Comparison of ENCODE assay signal across 22 cellular contexts in genomic region chr12:48943221-48943620, GRCh38. TPM values are rescaled to one million over a fixed set of nuclear protein-coding genes. Genes with fewer than 3 reads are reported as not detected.
"Had no signal": no experiment of that assay in that cellular context is flagged by ENCODE, and none has a peak within 500 bp of the region (broad histone marks: within the 10 kb centered on the region; RNA-seq: fewer than 3 reads in every experiment).

No MANE protein-coding gene starts in this region.

- H3K27ac Mint-ChIP-seq: activated CD8-positive, alpha-beta T cell treated with anti-CD3 and anti-CD28 coated beads for 36 hours had no signal

- DNase-seq: activated CD4-positive, alpha-beta T cell treated with anti-CD3 and anti-CD28 coated beads for 36 hours; activated CD8-positive, alpha-beta T cell treated with anti-CD3 and anti-CD28 coated beads for 36 hours; activated effector memory CD4-positive, alpha-beta T cell treated with Interleukin-2 at 50 U/mL for 16 hours; activated naive CD4-positive, alpha-beta T cell treated with anti-CD3 and anti-CD28 coated beads, Interleukin-2, amount 50 U/mL, for 16 hours; activated T-cell treated with anti-CD3 and anti-CD28 coated beads, Interleukin-2, amount 50 U/mL, for 4 hours; colonic mucosa; gastrocnemius medialis; heart right ventricle; left cardiac atrium; lower lobe of right lung; sigmoid colon; stimulated activated CD4-positive, alpha-beta T cell treated with anti-CD3 and anti-CD28 coated beads, Interleukin-1b, Interleukin-23, amount 100 ng/mL, for 48 hours; stomach; T-helper 1 cell; T1000; testis; upper lobe of right lung had no signal

- H3K4me3 Mint-ChIP-seq: activated CD4-positive, alpha-beta T cell treated with anti-CD3 and anti-CD28 coated beads for 36 hours; activated CD8-positive, alpha-beta T cell treated with anti-CD3 and anti-CD28 coated beads for 36 hours; activated T-cell treated with anti-CD3 and anti-CD28 coated beads, Interleukin-2, amount 50 U/mL, for 4 hours had no signal

- H3K4me1 Mint-ChIP-seq: activated CD4-positive, alpha-beta T cell treated with anti-CD3 and anti-CD28 coated beads for 36 hours had no signal

- H3K4me1 ChIP-seq: lower lobe of right lung, pancreas, upper lobe of right lung had no signal

- H3K27me3 ChIP-seq: cardiac muscle cell, colonic mucosa, gastrocnemius medialis, heart right ventricle, pancreas, sigmoid colon, stomach, testis, upper lobe of right lung had no signal

- H3K9me3 Mint-ChIP-seq: activated CD8-positive, alpha-beta T cell treated with anti-CD3 and anti-CD28 coated beads for 36 hours; activated T-cell treated with anti-CD3 and anti-CD28 coated beads, Interleukin-2, amount 50 U/mL, for 4 hours had no signal

- FAIRE-seq: endothelial cell of umbilical vein, pancreas had no signal

- H3K27me3 Mint-ChIP-seq: activated CD4-positive, alpha-beta T cell treated with anti-CD3 and anti-CD28 coated beads for 36 hours; activated CD8-positive, alpha-beta T cell treated with anti-CD3 and anti-CD28 coated beads for 36 hours had no signal

- H3K9me3 ChIP-seq: colonic mucosa, gastrocnemius medialis, heart right ventricle, lower lobe of right lung, pancreas, sigmoid colon, stomach, testis, upper lobe of right lung had no signal

- ATAC-seq: activated CD4-positive, alpha-beta T cell treated with anti-CD3 and anti-CD28 coated beads for 36 hours; activated CD8-positive, alpha-beta T cell treated with anti-CD3 and anti-CD28 coated beads for 36 hours; activated T-cell treated with anti-CD3 and anti-CD28 coated beads, Interleukin-2, amount 50 U/mL, for 4 hours; gastrocnemius medialis; heart right ventricle; left cardiac atrium; lower lobe of right lung; pancreas; SK-N-SH treated with all-trans-retinoic acid at 6 μM for 48 hours; upper lobe of right lung had no signal

- H3K27ac ChIP-seq: cardiac muscle cell, colonic mucosa, gastrocnemius medialis, heart right ventricle, lower lobe of right lung, pancreas, sigmoid colon, stomach, testis, upper lobe of right lung had no signal

- H3K4me3 ChIP-seq: cardiac muscle cell, colonic mucosa, gastrocnemius medialis, heart right ventricle, lower lobe of right lung, pancreas, sigmoid colon, stomach, testis, upper lobe of right lung had no signal

RNA-seq across cellular contexts. Expression of gene WNT10B, which starts 28.3 kb away (rescaled TPM):
- total RNA-seq: endothelial cell of umbilical vein, gastrocnemius medialis had no signal

RNA-seq across cellular contexts. Expression of gene WNT1, which starts 34.9 kb away (rescaled TPM):
- total RNA-seq: activated CD4-positive, alpha-beta T cell treated with anti-CD3 and anti-CD28 coated beads for 36 hours; activated CD8-positive, alpha-beta T cell treated with anti-CD3 and anti-CD28 coated beads for 36 hours; activated T-cell treated with anti-CD3 and anti-CD28 coated beads, Interleukin-2, amount 50 U/mL, for 4 hours; cardiac muscle cell; colonic mucosa; endothelial cell of umbilical vein; gastrocnemius medialis; heart right ventricle; left cardiac atrium; lower lobe of right lung; pancreas; sigmoid colon; stomach; upper lobe of right lung had no signal
- polyA plus RNA-seq: adipose tissue, cardiac muscle cell, endothelial cell of umbilical vein, heart right ventricle, pancreas, stomach had no signal

RNA-seq across cellular contexts. Expression of gene DDN, which starts 56.0 kb away (rescaled TPM):
- total RNA-seq: lower lobe of right lung, upper lobe of right lung had no signal
